ENCODE assay signal across 9 cellular contexts in the genomic region with DNA sequence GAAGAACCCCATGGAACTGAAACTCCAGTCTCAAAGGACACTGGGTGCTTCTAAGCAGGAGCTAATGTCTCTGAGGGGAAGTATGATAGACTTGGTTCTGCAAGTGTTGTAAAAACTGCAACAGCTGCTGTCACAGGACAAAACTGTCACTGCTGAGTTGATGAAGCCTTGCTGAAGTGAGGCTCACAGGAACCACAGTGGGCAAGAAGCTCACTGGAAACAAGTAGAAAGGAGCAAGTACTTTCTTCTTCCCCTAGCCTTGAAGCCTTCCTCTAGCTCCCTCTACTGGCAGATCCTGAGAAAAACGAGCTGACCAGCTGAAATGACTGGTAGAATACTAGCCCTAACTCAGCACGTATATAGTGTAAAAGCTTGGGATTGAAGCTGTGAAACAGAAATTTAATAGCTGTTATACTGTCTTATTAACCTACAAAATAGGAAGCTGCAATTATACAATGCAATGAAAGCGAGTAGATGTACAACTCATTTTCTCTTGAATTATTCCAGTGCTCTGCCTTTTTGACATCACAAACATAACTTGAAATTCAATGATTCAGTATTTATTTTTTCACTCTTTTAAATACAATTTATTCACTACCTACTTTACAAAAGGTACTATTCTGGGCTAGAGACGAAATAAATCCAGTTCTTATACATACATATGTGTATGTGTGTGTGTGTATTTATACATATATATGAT.
A peak's percentile ranks its signal among the peaks of the same experiment; 100 is the strongest.
DNase-seq lines count a peak whose midpoint lies in the region; ATAC-seq and TF ChIP-seq lines count a peak whose summit lies in the region.
"Had no signal": no experiment of that assay in that cellular context is flagged by ENCODE, and none has a peak within 500 bp of the region (broad histone marks: within the 10 kb centered on the region; RNA-seq: fewer than 3 reads in every experiment).

No MANE protein-coding gene starts in this region.

- intact Hi-C loops in CD8-positive, alpha-beta T cell (cut with DNase I, micrococcal nuclease): loop anchor here in 1 of 2 experiments (10.0 kb wide), 1 partner anchor 278 kb away; no protein-coding TSS in a partner anchor

- H3K36me3 ChIP-seq in CD8-positive, alpha-beta T cell (ENCODE audit: insufficient read depth, low read length): no peaks in the 10 kb centered on the region
- H3K36me3 ChIP-seq in liver (ENCODE audit: control insufficient read depth in 4 of 4, insufficient read depth in 3 of 4, low read depth in 1 of 4, low read length in 3 of 4): no peaks in the 10 kb centered on the region

- H3K4me1 Mint-ChIP-seq in CD8-positive, alpha-beta T cell (ENCODE audit: low read depth): no peaks in the 10 kb centered on the region
- H3K4me1 Mint-ChIP-seq in stimulated activated memory B cell treated with anti-CD40 and anti-IgM and Interleukin-4, amounts not matched to agents 10 μg/mL and 1 μg/mL and 100 μg/mL, for 72 hours: no peaks in the 10 kb centered on the region
- H3K4me1 Mint-ChIP-seq: activated naive CD4-positive, alpha-beta T cell treated with anti-CD3 and anti-CD28 coated beads, Interleukin-2, amount 50 U/mL, for 24 hours had no signal

- H3K27ac ChIP-seq in CD8-positive, alpha-beta T cell (ENCODE audit: low read depth, low read length): no peak overlapping the region
- H3K27ac ChIP-seq in liver (ENCODE audit: low read depth in 1 of 2, low read length in 2 of 2): no peak overlapping the region

- no peak overlapping the region for H3K4me3 Mint-ChIP-seq in CD8-positive, alpha-beta T cell
- H3K4me3 Mint-ChIP-seq in stimulated activated memory B cell treated with anti-CD40 and anti-IgM and Interleukin-4, amounts not matched to agents 10 μg/mL and 1 μg/mL and 100 μg/mL, for 72 hours: no peak overlapping the region
- H3K4me3 Mint-ChIP-seq: activated naive CD4-positive, alpha-beta T cell treated with anti-CD3 and anti-CD28 coated beads, Interleukin-2, amount 50 U/mL, for 24 hours had no signal

- DNase-seq in CD8-positive, alpha-beta T cell: peak in 5 of 7 experiments; percentile 2 to 49 (median 17)
- DNase-seq in NCI-H2171 (lab: John Stamatoyannopoulos, UW): peak; percentile 16
- DNase-seq in dedifferentiated amniotic fluid mesenchymal stem cell (ENCODE audit: extremely low spot score): peak; percentile 79

- 3% methylated on average over 4 of the region's 4 CpGs for WGBS in liver

- CTCF ChIA-PET in CD8-positive, alpha-beta T cell (lab: Charles Lee): interaction anchor here (0.8 to 1.9 kb wide), 4 partner anchors 9 to 21 kb away, joined by 3 to 7 read pairs (median 3); no protein-coding TSS in a partner anchor

- no peaks in the 10 kb centered on the region for H3K9me3 Mint-ChIP-seq in CD8-positive, alpha-beta T cell
- H3K9me3 Mint-ChIP-seq in stimulated activated memory B cell treated with anti-CD40 and anti-IgM and Interleukin-4, amounts not matched to agents 10 μg/mL and 1 μg/mL and 100 μg/mL, for 72 hours: peaks cover 3% of the 10 kb centered on the region
- H3K9me3 Mint-ChIP-seq: activated naive CD4-positive, alpha-beta T cell treated with anti-CD3 and anti-CD28 coated beads, Interleukin-2, amount 50 U/mL, for 24 hours had no signal

- H3K4me1 ChIP-seq in CD8-positive, alpha-beta T cell (ENCODE audit: insufficient read depth, low read length): no peaks in the 10 kb centered on the region
- H3K4me1 ChIP-seq in liver (ENCODE audit: control insufficient read depth in 4 of 4, insufficient read depth in 4 of 4, low read length in 3 of 4): no peaks in the 10 kb centered on the region

- H3K27me3 Mint-ChIP-seq in CD8-positive, alpha-beta T cell (ENCODE audit: low read depth): peaks cover 3% of the 10 kb centered on the region
- H3K27me3 Mint-ChIP-seq in stimulated activated memory B cell treated with anti-CD40 and anti-IgM and Interleukin-4, amounts not matched to agents 10 μg/mL and 1 μg/mL and 100 μg/mL, for 72 hours: no peaks in the 10 kb centered on the region
- H3K27me3 Mint-ChIP-seq: activated naive CD4-positive, alpha-beta T cell treated with anti-CD3 and anti-CD28 coated beads, Interleukin-2, amount 50 U/mL, for 24 hours had no signal

- H3K9me3 ChIP-seq in CD8-positive, alpha-beta T cell (ENCODE audit: low read length): no peaks in the 10 kb centered on the region
- H3K9me3 ChIP-seq in liver (ENCODE audit: control insufficient read depth in 4 of 4, low read length in 3 of 4): no peaks in the 10 kb centered on the region

- TF ChIP-seq RAD21 in liver (IDR thresholded peaks at IDR 0.05): peak; percentile 77 to 79

- H3K4me3 ChIP-seq in CD8-positive, alpha-beta T cell (ENCODE audit: low read depth, low read length): no peak overlapping the region
- H3K4me3 ChIP-seq in WI38 (ENCODE audit: low read depth, low read length) (no peak overlapping the region), liver (ENCODE audit: low read depth in 1 of 3, low read length in 3 of 3) (no peak overlapping the region)

- no peak overlapping the region for H3K27ac Mint-ChIP-seq in CD8-positive, alpha-beta T cell
- no peak overlapping the region for H3K27ac Mint-ChIP-seq in stimulated activated memory B cell treated with anti-CD40 and anti-IgM and Interleukin-4, amounts not matched to agents 10 μg/mL and 1 μg/mL and 100 μg/mL, for 72 hours
- H3K27ac Mint-ChIP-seq: activated naive CD4-positive, alpha-beta T cell treated with anti-CD3 and anti-CD28 coated beads, Interleukin-2, amount 50 U/mL, for 24 hours had no signal

- ATAC-seq in CD8-positive, alpha-beta T cell: no peak
- ATAC-seq in GM19023 (IDR thresholded peaks at IDR 0.05; ENCODE audit: unreplicated experiment): peak; percentile 99
- peak; percentile 98 for ATAC-seq in HG03097 (IDR thresholded peaks at IDR 0.05; ENCODE audit: low FRiP score, unreplicated experiment)
- peak; percentile 51 for ATAC-seq in stimulated activated memory B cell treated with anti-CD40 and anti-IgM and Interleukin-4, amounts not matched to agents 10 μg/mL and 1 μg/mL and 100 μg/mL, for 72 hours

- no peaks in the 10 kb centered on the region for H3K27me3 ChIP-seq in CD8-positive, alpha-beta T cell (ENCODE audit: insufficient read depth, low read length)
- no peaks in the 10 kb centered on the region for H3K27me3 ChIP-seq in liver (ENCODE audit: control insufficient read depth in 4 of 4, insufficient read depth in 4 of 4, low read length in 3 of 4)

- H3K9ac ChIP-seq in liver (ENCODE audit: low read depth in 1 of 2, low read length in 2 of 2): no peak overlapping the region

- H3K36me3 Mint-ChIP-seq in CD8-positive, alpha-beta T cell: no peaks in the 10 kb centered on the region
- no peaks in the 10 kb centered on the region for H3K36me3 Mint-ChIP-seq in stimulated activated memory B cell treated with anti-CD40 and anti-IgM and Interleukin-4, amounts not matched to agents 10 μg/mL and 1 μg/mL and 100 μg/mL, for 72 hours
- H3K36me3 Mint-ChIP-seq: activated naive CD4-positive, alpha-beta T cell treated with anti-CD3 and anti-CD28 coated beads, Interleukin-2, amount 50 U/mL, for 24 hours had no signal

- POLR2A ChIA-PET in CD8-positive, alpha-beta T cell (lab: Charles Lee): no interaction called here

- TF ChIP-seq CTCF in CD8-positive, alpha-beta T cell (IDR thresholded peaks at IDR 0.05): peak; percentile 65
- TF ChIP-seq CTCF in WI38 (IDR thresholded peaks at IDR 0.05; ENCODE audit: low read depth, low read length) (peak; percentile 91), liver (IDR thresholded peaks at IDR 0.05; ENCODE audit: low read depth, low read length, missing input control) (peak; percentile 68)

TF ChIP-seq in liver, 16 proteins besides CTCF, POLR2A, EP300 and RAD21 (continues in another document):
- TF ChIP-seq TAF1 (conservative IDR thresholded peaks at IDR 0.05): no peak
- no peak for TF ChIP-seq FOXA1 (IDR thresholded peaks at IDR 0.05)
- TF ChIP-seq SP1 (IDR thresholded peaks at IDR 0.05): no peak
- TF ChIP-seq GABPA (IDR thresholded peaks at IDR 0.05 in 1 of 2, conservative IDR thresholded peaks at IDR 0.05 in 1 of 2): no peak
- no peak for TF ChIP-seq RXRA (IDR thresholded peaks at IDR 0.05)
- TF ChIP-seq, protein P1, sequence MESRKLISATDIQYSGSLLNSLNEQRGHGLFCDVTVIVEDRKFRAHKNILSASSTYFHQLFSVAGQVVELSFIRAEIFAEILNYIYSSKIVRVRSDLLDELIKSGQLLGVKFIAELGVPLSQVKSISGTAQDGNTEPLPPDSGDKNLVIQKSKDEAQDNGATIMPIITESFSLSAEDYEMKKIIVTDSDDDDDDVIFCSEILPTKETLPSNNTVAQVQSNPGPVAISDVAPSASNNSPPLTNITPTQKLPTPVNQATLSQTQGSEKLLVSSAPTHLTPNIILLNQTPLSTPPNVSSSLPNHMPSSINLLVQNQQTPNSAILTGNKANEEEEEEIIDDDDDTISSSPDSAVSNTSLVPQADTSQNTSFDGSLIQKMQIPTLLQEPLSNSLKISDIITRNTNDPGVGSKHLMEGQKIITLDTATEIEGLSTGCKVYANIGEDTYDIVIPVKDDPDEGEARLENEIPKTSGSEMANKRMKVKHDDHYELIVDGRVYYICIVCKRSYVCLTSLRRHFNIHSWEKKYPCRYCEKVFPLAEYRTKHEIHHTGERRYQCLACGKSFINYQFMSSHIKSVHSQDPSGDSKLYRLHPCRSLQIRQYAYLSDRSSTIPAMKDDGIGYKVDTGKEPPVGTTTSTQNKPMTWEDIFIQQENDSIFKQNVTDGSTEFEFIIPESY (IDR thresholded peaks at IDR 0.05): no peak
- TF ChIP-seq, protein P2, sequence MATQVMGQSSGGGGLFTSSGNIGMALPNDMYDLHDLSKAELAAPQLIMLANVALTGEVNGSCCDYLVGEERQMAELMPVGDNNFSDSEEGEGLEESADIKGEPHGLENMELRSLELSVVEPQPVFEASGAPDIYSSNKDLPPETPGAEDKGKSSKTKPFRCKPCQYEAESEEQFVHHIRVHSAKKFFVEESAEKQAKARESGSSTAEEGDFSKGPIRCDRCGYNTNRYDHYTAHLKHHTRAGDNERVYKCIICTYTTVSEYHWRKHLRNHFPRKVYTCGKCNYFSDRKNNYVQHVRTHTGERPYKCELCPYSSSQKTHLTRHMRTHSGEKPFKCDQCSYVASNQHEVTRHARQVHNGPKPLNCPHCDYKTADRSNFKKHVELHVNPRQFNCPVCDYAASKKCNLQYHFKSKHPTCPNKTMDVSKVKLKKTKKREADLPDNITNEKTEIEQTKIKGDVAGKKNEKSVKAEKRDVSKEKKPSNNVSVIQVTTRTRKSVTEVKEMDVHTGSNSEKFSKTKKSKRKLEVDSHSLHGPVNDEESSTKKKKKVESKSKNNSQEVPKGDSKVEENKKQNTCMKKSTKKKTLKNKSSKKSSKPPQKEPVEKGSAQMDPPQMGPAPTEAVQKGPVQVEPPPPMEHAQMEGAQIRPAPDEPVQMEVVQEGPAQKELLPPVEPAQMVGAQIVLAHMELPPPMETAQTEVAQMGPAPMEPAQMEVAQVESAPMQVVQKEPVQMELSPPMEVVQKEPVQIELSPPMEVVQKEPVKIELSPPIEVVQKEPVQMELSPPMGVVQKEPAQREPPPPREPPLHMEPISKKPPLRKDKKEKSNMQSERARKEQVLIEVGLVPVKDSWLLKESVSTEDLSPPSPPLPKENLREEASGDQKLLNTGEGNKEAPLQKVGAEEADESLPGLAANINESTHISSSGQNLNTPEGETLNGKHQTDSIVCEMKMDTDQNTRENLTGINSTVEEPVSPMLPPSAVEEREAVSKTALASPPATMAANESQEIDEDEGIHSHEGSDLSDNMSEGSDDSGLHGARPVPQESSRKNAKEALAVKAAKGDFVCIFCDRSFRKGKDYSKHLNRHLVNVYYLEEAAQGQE (IDR thresholded peaks at IDR 0.05): no peak
- TF ChIP-seq YY1 (IDR thresholded peaks at IDR 0.05): no peak

Comparison
In these comparisons a context has a peak if more than half of its experiments do, and no peak if none do; other contexts are left out.
1. DNase-seq: peak in every context shown above with its lines; median percentile 79 in dedifferentiated amniotic fluid mesenchymal stem cell; 17 in CD8-positive, alpha-beta T cell; 16 in NCI-H2171.